ENCODE assay signal across 23 cellular contexts in the genomic region with DNA sequence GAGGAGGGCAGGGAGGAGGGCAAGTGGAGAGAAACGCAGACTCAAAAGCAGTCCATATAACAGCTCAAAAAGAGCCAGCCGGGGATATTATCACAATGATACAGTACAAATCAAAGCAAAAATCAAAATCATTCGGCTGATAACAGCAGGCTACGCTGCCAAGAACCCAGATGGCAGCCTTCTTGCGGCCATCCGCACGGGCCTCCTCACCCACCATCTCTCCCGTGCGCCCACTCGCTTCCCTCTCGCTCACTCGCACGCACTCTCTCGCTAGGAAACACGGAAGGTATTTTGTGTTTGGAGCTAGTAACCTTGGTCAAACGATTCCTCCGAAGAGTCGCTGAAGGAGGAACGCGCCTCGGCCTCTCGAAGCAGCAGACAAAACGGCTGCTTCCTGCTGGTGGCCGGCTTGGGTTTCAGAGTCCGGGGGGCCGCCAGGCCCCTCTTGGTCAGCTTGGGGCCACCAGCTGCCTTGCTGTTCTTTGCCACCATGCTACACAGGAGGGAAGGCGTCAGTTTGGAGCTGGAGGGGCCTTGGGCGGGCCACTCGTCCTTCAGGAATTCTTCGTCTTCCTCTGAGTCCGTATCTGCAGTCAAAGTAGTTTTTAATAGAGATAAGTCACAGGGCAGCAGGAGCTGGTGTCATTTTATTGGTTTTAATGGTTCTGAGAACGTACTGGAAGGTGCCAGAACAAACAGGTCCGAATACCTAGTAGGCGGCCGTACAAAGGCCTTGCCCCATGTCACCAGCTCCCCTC.
A peak's percentile ranks its signal among the peaks of the same experiment; 100 is the strongest.
DNase-seq lines count a peak whose midpoint lies in the region; ATAC-seq and TF ChIP-seq lines count a peak whose summit lies in the region.
"Had no signal": no experiment of that assay in that cellular context is flagged by ENCODE, and none has a peak within 500 bp of the region (broad histone marks: within the 10 kb centered on the region; RNA-seq: fewer than 3 reads in every experiment).

No MANE protein-coding gene starts in this region.

- H3K27ac ChIP-seq in cardiac muscle cell (peak overlapping the region; percentile 25), iPS-20b (ENCODE audit: low read length) (no peak overlapping the region), vagina (no peak overlapping the region)
- H3K27ac ChIP-seq: skin epidermis had no signal

- peaks cover 75% of the 10 kb centered on the region for H3K36me3 Mint-ChIP-seq in brain
- H3K36me3 Mint-ChIP-seq in type B pancreatic cell, result peaks cover 40% of the 10 kb centered on the region

- H3K36me3 ChIP-seq in cardiac muscle cell (peaks cover 12% of the 10 kb centered on the region), iPS-20b (ENCODE audit: insufficient read depth, low read depth, low read length) (no peaks in the 10 kb centered on the region), vagina (peaks cover 0 to 42% of the 10 kb centered on the region in 2 donors)

- TF ChIP-seq POLR2A in vagina (IDR thresholded peaks at IDR 0.05), result no peak

- no peaks in the 10 kb centered on the region for H3K9me3 Mint-ChIP-seq in brain
- no peaks in the 10 kb centered on the region for H3K9me3 Mint-ChIP-seq in type B pancreatic cell
- H3K9me3 Mint-ChIP-seq: activated naive CD8-positive, alpha-beta T cell treated with anti-CD3 and anti-CD28 coated beads, Interleukin-2, amount 50 U/mL, for 24 hours; CD8-positive, alpha-beta T cell had no signal

- intact Hi-C loops in left cardiac atrium (cut with DNase I) (no loop called here), vagina (cut with DNase I) (no loop called here)

- in situ Hi-C loops in KBM-7 (cut with MboI; ENCODE audit: low pct_unique_long_range_greater_than_20kb, low sequenced_read_pairs), result no loop called here

- no peak overlapping the region for H3K9ac ChIP-seq in iPS-20b (ENCODE audit: low read depth, low read length)

- peak overlapping the region in 3 of 5 experiments; percentile 61 to 92 (median 79) for H3K27ac Mint-ChIP-seq in brain
- no peak overlapping the region for H3K27ac Mint-ChIP-seq in type B pancreatic cell
- H3K27ac Mint-ChIP-seq: activated CD8-positive, alpha-beta T cell treated with anti-CD3 and anti-CD28 coated beads, Interleukin-2, amount 10 ng/mL, durations not matched to agents 7 days and 5 days; activated naive CD8-positive, alpha-beta T cell treated with anti-CD3 and anti-CD28 coated beads, Interleukin-2, amount 50 U/mL, for 24 hours; CD8-positive, alpha-beta T cell had no signal

- peaks cover 37% of the 10 kb centered on the region for H3K4me1 ChIP-seq in cardiac muscle cell (ENCODE audit: low read depth)
- peaks cover 10% of the 10 kb centered on the region; the same call in 1 of the 2 replicates for H3K4me1 ChIP-seq in iPS-20b (ENCODE audit: insufficient read depth, low read length)
- peaks cover 35% of the 10 kb centered on the region for H3K4me1 ChIP-seq in vagina

- H3K4me3 Mint-ChIP-seq in brain (no peak overlapping the region), type B pancreatic cell (peak overlapping the region; percentile 31)
- H3K4me3 Mint-ChIP-seq: activated CD8-positive, alpha-beta T cell treated with anti-CD3 and anti-CD28 coated beads, Interleukin-2, amount 10 ng/mL, durations not matched to agents 7 days and 5 days; activated naive CD8-positive, alpha-beta T cell treated with anti-CD3 and anti-CD28 coated beads, Interleukin-2, amount 50 U/mL, for 24 hours; CD8-positive, alpha-beta T cell had no signal

- no peaks in the 10 kb centered on the region for H3K27me3 Mint-ChIP-seq in brain
- H3K27me3 Mint-ChIP-seq in type B pancreatic cell, result no peaks in the 10 kb centered on the region
- H3K27me3 Mint-ChIP-seq: activated naive CD8-positive, alpha-beta T cell treated with anti-CD3 and anti-CD28 coated beads, Interleukin-2, amount 50 U/mL, for 24 hours had no signal

- H3K27me3 ChIP-seq in cardiac muscle cell (no peaks in the 10 kb centered on the region), iPS-20b (ENCODE audit: insufficient read depth, low read length) (peaks cover 55% of the 10 kb centered on the region; the same call in 1 of the 2 replicates), vagina (no peaks in the 10 kb centered on the region)

- H3K4me1 Mint-ChIP-seq in brain (peaks cover 40% of the 10 kb centered on the region), type B pancreatic cell (ENCODE audit: unreplicated experiment) (peaks cover 17% of the 10 kb centered on the region)

- H3K9me3 ChIP-seq in cardiac muscle cell (ENCODE audit: low read depth) (no peaks in the 10 kb centered on the region), iPS-20b (ENCODE audit: insufficient read depth, low read depth, low read length) (no peaks in the 10 kb centered on the region), vagina (no peaks in the 10 kb centered on the region)

- ATAC-seq in left cardiac atrium, result no peak
- no peak for ATAC-seq in stimulated activated naive CD8-positive, alpha-beta T cell treated with anti-CD3 and anti-CD28 coated beads, Interleukin-15, Interleukin-2, amounts not matched to agents 100 U/mL and 50 U/mL, for 24 hours
- ATAC-seq: activated CD8-positive, alpha-beta T cell treated with anti-CD3 and anti-CD28 coated beads, Interleukin-2, amount 10 ng/mL, durations not matched to agents 7 days and 5 days; activated naive CD8-positive, alpha-beta T cell treated with anti-CD3 and anti-CD28 coated beads, Interleukin-2, amount 50 U/mL, for 24 hours; CD8-positive, alpha-beta T cell; esophagus mucosa had no signal

- DNase-seq in cardiac muscle cell (ENCODE audit: low read depth in 1 of 2, low spot score in 1 of 2) (no peak), left cardiac atrium (no peak), type B pancreatic cell (ENCODE audit: extremely low spot score, unreplicated experiment) (no peak), vagina (ENCODE audit: extremely low spot score in 2 of 2) (no peak), KBM-7 (no peak)
- no peak for DNase-seq in stimulated activated naive CD8-positive, alpha-beta T cell treated with anti-CD3 and anti-CD28 coated beads, Interleukin-15, Interleukin-2, amounts not matched to agents 100 U/mL and 50 U/mL, for 24 hours
- DNase-seq: activated CD4-positive, CD25-positive, alpha-beta regulatory T cell treated with anti-CD3 and anti-CD28 coated beads, Interleukin-2, amount 50 U/mL, for 72 hours; activated CD8-positive, alpha-beta T cell treated with anti-CD3 and anti-CD28 coated beads, Interleukin-2, amount 10 ng/mL, durations not matched to agents 7 days and 5 days; activated gamma-delta T cell treated with Interleukin-2 at 50 U/mL for 16 hours; activated naive CD8-positive, alpha-beta T cell treated with anti-CD3 and anti-CD28 coated beads, Interleukin-2, amount 50 U/mL, for 24 hours; CD8-positive, alpha-beta T cell; effector CD8-positive, alpha-beta T cell; GOT3; hypothalamus; NCI-H2081; NCI-H345; SHP77 treated with DMSO at 0.1 percent for 48 hours; stimulated activated CD4-positive, alpha-beta T cell treated with anti-CD3 and anti-CD28 coated beads, Interleukin-1b, Interleukin-23, amount 100 ng/mL, for 48 hours; SW 1271 had no signal

- H3K4me3 ChIP-seq in cardiac muscle cell (no peak overlapping the region), iPS-20b (ENCODE audit: low read length) (peak overlapping the region; percentile 49; the same call in 1 of the 2 replicates), vagina (no peak overlapping the region)
- H3K4me3 ChIP-seq: skin epidermis had no signal

- TF ChIP-seq CTCF in cardiac muscle cell (IDR thresholded peaks at IDR 0.05; ENCODE audit: low read depth, low read length) (no peak), brain (conservative IDR thresholded peaks at IDR 0.05) (no peak), type B pancreatic cell (conservative IDR thresholded peaks at IDR 0.05) (no peak), vagina (IDR thresholded peaks at IDR 0.05) (no peak)
